Comparison of ENCODE assay signal across 10 cellular contexts in genomic region chr12:124005736-124006581, GRCh38. TPM values are rescaled to one million over a fixed set of nuclear protein-coding genes. Genes with fewer than 3 reads are reported as not detected.
DNase-seq lines count a peak whose midpoint lies in the region; ATAC-seq and TF ChIP-seq lines count a peak whose summit lies in the region.
"Had no signal": no experiment of that assay in that cellular context is flagged by ENCODE, and none has a peak within 500 bp of the region (broad histone marks: within the 10 kb centered on the region; RNA-seq: fewer than 3 reads in every experiment).

No MANE protein-coding gene starts in this region.

- no peak overlapping the region for H3K9ac ChIP-seq in liver (ENCODE audit: low read depth in 1 of 2, low read length in 2 of 2)

- peaks cover 8 to 26% of the 10 kb centered on the region in 2 donors for H3K36me3 Mint-ChIP-seq in CD4-positive, alpha-beta memory T cell

- H3K9me3 ChIP-seq in CD4-positive, alpha-beta memory T cell (ENCODE audit: control insufficient read depth in 1 of 2, low read length in 2 of 2): no peaks in the 10 kb centered on the region
- H3K9me3 ChIP-seq in SJCRH30 (replicated peaks): no peaks in the 10 kb centered on the region
- H3K9me3 ChIP-seq in liver (ENCODE audit: control insufficient read depth in 4 of 4, low read length in 3 of 4): no peaks in the 10 kb centered on the region

- peaks cover 25% of the 10 kb centered on the region for H3K4me1 ChIP-seq in CD4-positive, alpha-beta memory T cell (ENCODE audit: insufficient read depth, low read length)
- peaks cover 52% of the 10 kb centered on the region for H3K4me1 ChIP-seq in SJCRH30
- peaks cover 3 to 15% (median 12%) of the 10 kb centered on the region in 4 donors for H3K4me1 ChIP-seq in liver (ENCODE audit: control insufficient read depth in 4 of 4, insufficient read depth in 4 of 4, low read length in 3 of 4)

- TF ChIP-seq RAD21 in liver (IDR thresholded peaks at IDR 0.05): no peak

- intact Hi-C loops in CD4-positive, alpha-beta memory T cell (cut with micrococcal nuclease): no loop called here

- ATAC-seq in GM19438 (IDR thresholded peaks at IDR 0.05; ENCODE audit: low read depth, unreplicated experiment): peak; percentile 58
- ATAC-seq in HG03457 (IDR thresholded peaks at IDR 0.05; ENCODE audit: unreplicated experiment): no peak

- H3K36me3 ChIP-seq in CD4-positive, alpha-beta memory T cell (ENCODE audit: insufficient read depth, low read length): peaks cover 10% of the 10 kb centered on the region
- H3K36me3 ChIP-seq in SJCRH30 (peaks cover 16% of the 10 kb centered on the region), liver (ENCODE audit: control insufficient read depth in 4 of 4, insufficient read depth in 3 of 4, low read depth in 1 of 4, low read length in 3 of 4) (peaks cover 0 to 7% (median 5%) of the 10 kb centered on the region in 4 donors)

- DNase-seq in CD4-positive, alpha-beta memory T cell: no peak
- no peak for DNase-seq in SJCRH30
- no peak for DNase-seq in SW480 (ENCODE audit: low spot score)
- DNase-seq in activated gamma-delta T cell treated with Interleukin-2 at 50 U/mL for 16 hours: no peak
- DNase-seq in H4 (ENCODE audit: low spot score): no peak
- DNase-seq: activated CD8-positive, alpha-beta memory T cell treated with anti-CD3 and anti-CD28 coated beads, Interleukin-2, amount 50 U/mL, for 48 hours; NCI-H146 had no signal

- no peak overlapping the region for H3K4me3 ChIP-seq in CD4-positive, alpha-beta memory T cell (ENCODE audit: low read length in 2 of 2)
- H3K4me3 ChIP-seq in SJCRH30: no peak overlapping the region
- H3K4me3 ChIP-seq in liver (ENCODE audit: low read depth in 1 of 3, low read length in 3 of 3): no peak overlapping the region

- peak overlapping the region; percentile 54 to 85 (median 76) for H3K27ac Mint-ChIP-seq in CD4-positive, alpha-beta memory T cell

- H3K27me3 ChIP-seq in CD4-positive, alpha-beta memory T cell (ENCODE audit: insufficient read depth, low read length): no peaks in the 10 kb centered on the region
- H3K27me3 ChIP-seq in SJCRH30 (no peaks in the 10 kb centered on the region), liver (ENCODE audit: control insufficient read depth in 4 of 4, insufficient read depth in 4 of 4, low read length in 3 of 4) (no peaks in the 10 kb centered on the region)

- 76% methylated on average over 15 of the region's 15 CpGs for WGBS in liver

- H3K4me3 Mint-ChIP-seq in CD4-positive, alpha-beta memory T cell: peak overlapping the region; percentile 2 to 58 (median 46)

- H3K27me3 Mint-ChIP-seq in CD4-positive, alpha-beta memory T cell: no peaks in the 10 kb centered on the region

- no peak overlapping the region for H3K27ac ChIP-seq in CD4-positive, alpha-beta memory T cell (ENCODE audit: low read depth, low read length)
- H3K27ac ChIP-seq in SJCRH30 (peak overlapping the region; percentile 91), liver (ENCODE audit: low read depth in 1 of 2, low read length in 2 of 2) (no peak overlapping the region)

- no peak for TF ChIP-seq CTCF in liver (IDR thresholded peaks at IDR 0.05; ENCODE audit: low read depth, low read length, missing input control)

- CTCF ChIA-PET in CD4-positive, alpha-beta memory T cell (lab: Charles Lee; ENCODE audit: partially characterized antibody): interaction anchor here (0.8 to 1.2 kb wide), 2 partner anchors 11 to 26 kb away, joined by 3 to 6 read pairs; no protein-coding TSS in a partner anchor

- POLR2A ChIA-PET in CD4-positive, alpha-beta memory T cell (lab: Charles Lee; ENCODE audit: partially characterized antibody): interaction anchor here (0.6 kb wide), 1 partner anchor 100 kb away, joined by 4 read pairs; no protein-coding TSS in a partner anchor

- peaks cover 0 to 2% (median 0%) of the 10 kb centered on the region in 8 donors for H3K9me3 Mint-ChIP-seq in CD4-positive, alpha-beta memory T cell

- peaks cover 28 to 32% (median 30%) of the 10 kb centered on the region in 4 donors for H3K4me1 Mint-ChIP-seq in CD4-positive, alpha-beta memory T cell

TF ChIP-seq in liver, 16 proteins besides CTCF, POLR2A, EP300 and RAD21:
- TF ChIP-seq RXRA (IDR thresholded peaks at IDR 0.05): no peak
- peak; percentile 18 to 27 for TF ChIP-seq HNF4A (conservative IDR thresholded peaks at IDR 0.05)
- no peak for TF ChIP-seq EGR1 (IDR thresholded peaks at IDR 0.05; ENCODE audit: low read depth in 2 of 2)
- peak; percentile 21 for TF ChIP-seq SP1 (IDR thresholded peaks at IDR 0.05)

RNA-seq across cellular contexts. Expression of gene ZNF664, which starts 32.9 kb away (rescaled TPM):
- total RNA-seq in CD4-positive, alpha-beta memory T cell: 10 to 100 TPM; 54.0 to 57.9 TPM
- polyA plus RNA-seq in CD4-positive, alpha-beta memory T cell: 10 to 100 TPM in 1 of 2 donors, 1 to 10 TPM in 1; 5.7 to 11.2 TPM
- total RNA-seq in SJCRH30 (2014; rRNA removed; shearing (Covaris generic)): 102 TPM in 2 replicates
- total RNA-seq in liver: 10 to 100 TPM; 25.7 to 40.3 TPM
- polyA plus RNA-seq in liver: 10 to 100 TPM in 1 of 2 donors, 1 to 10 TPM in 1; 7.2 to 33.5 TPM
- 41.6 and 48.6 TPM in 2 replicates for total RNA-seq in H4 (2014; rRNA removed; shearing (Covaris generic))

RNA-seq across cellular contexts. Expression of gene CCDC92, which starts 33.3 kb away (rescaled TPM):
- 10 to 100 TPM; 32.1 to 35.6 TPM for total RNA-seq in CD4-positive, alpha-beta memory T cell
- 10 to 100 TPM; 15.6 to 52.9 TPM for polyA plus RNA-seq in CD4-positive, alpha-beta memory T cell
- 7.6 and 7.7 TPM in 2 replicates for total RNA-seq in SJCRH30 (2014; rRNA removed; shearing (Covaris generic))
- total RNA-seq in liver: 1 to 10 TPM; 2.1 to 6.0 TPM
- polyA plus RNA-seq in liver: 10 to 100 TPM; 12.6 to 14.6 TPM
- 8.3 and 10.2 TPM in 2 replicates for total RNA-seq in H4 (2014; rRNA removed; shearing (Covaris generic))
